7 cellular contexts compared by ENCODE assay signal in genomic region chr10:6275022-6275997, GRCh38.
A peak's percentile ranks its signal among the peaks of the same experiment; 100 is the strongest.
DNase-seq lines count a peak whose midpoint lies in the region; ATAC-seq and TF ChIP-seq lines count a peak whose summit lies in the region.

No MANE protein-coding gene starts in this region.

- H3F3A ChIP-seq in SU-DHL-6 (ENCODE audit: insufficient read depth), result no peaks in the 10 kb centered on the region

- H3K27me3 ChIP-seq in SU-DHL-6 (ENCODE audit: low read length) (no peaks in the 10 kb centered on the region), upper lobe of right lung (no peaks in the 10 kb centered on the region)

- TF ChIP-seq CTCF in SU-DHL-6 (IDR thresholded peaks at IDR 0.05; ENCODE audit: insufficient read depth, low read length, poor library complexity, severe bottlenecking), result no peak
- TF ChIP-seq CTCF in upper lobe of right lung (IDR thresholded peaks at IDR 0.05), result no peak

- peaks cover 21% of the 10 kb centered on the region for H3K4me1 ChIP-seq in upper lobe of right lung

- peak; percentile 76 for ATAC-seq in GM18861 (IDR thresholded peaks at IDR 0.05; ENCODE audit: unreplicated experiment)
- peak; percentile 72 for ATAC-seq in HG03103 (IDR thresholded peaks at IDR 0.05; ENCODE audit: low read depth, unreplicated experiment)
- ATAC-seq in activated naive CD8-positive, alpha-beta T cell treated with anti-CD3 and anti-CD28 coated beads, Interleukin-2, amount 50 U/mL, for 24 hours, result peak; percentile 91
- peak; percentile 91 for ATAC-seq in upper lobe of right lung

- no peak overlapping the region for H3K9ac ChIP-seq in SU-DHL-6 (ENCODE audit: low read length)

- H3K36me3 ChIP-seq in SU-DHL-6 (ENCODE audit: low read length) (no peaks in the 10 kb centered on the region), upper lobe of right lung (no peaks in the 10 kb centered on the region)

- no peak overlapping the region for H3K27ac ChIP-seq in SU-DHL-6 (ENCODE audit: low read depth, low read length)
- H3K27ac ChIP-seq in upper lobe of right lung, result peak overlapping the region; percentile 86

- no peaks in the 10 kb centered on the region for H4K20me1 ChIP-seq in SU-DHL-6 (ENCODE audit: low read depth, low read length)

- H3K4me3 ChIP-seq in SU-DHL-6 (ENCODE audit: insufficient read depth, low read length, poor library complexity, severe bottlenecking) (no peak overlapping the region), upper lobe of right lung (peak overlapping the region; percentile 20)

- H3K79me2 ChIP-seq in SU-DHL-6 (ENCODE audit: insufficient read depth, low read length), result no peaks in the 10 kb centered on the region

- intact Hi-C loops in cardiac septum (cut with DNase I) (loop anchor here (1.0 kb wide), 1 partner anchor 36 kb away; no protein-coding TSS in a partner anchor), upper lobe of right lung (cut with DNase I) (no loop called here)

- DNase-seq in activated naive CD8-positive, alpha-beta T cell treated with anti-CD3 and anti-CD28 coated beads, Interleukin-2, amount 50 U/mL, for 24 hours, result peak; percentile 87
- DNase-seq in cardiac septum (ENCODE audit: low spot score), result peak; percentile 98
- DNase-seq in pulmonary artery endothelial cell (ENCODE audit: low read depth, low spot score), result peak; percentile 91
- peak; percentile 94 for DNase-seq in upper lobe of right lung

- H3K9me2 ChIP-seq in SU-DHL-6 (replicated peaks; ENCODE audit: insufficient read depth, low read length), result no peaks in the 10 kb centered on the region

- no peaks in the 10 kb centered on the region for H3K9me3 Mint-ChIP-seq in activated naive CD8-positive, alpha-beta T cell treated with anti-CD3 and anti-CD28 coated beads, Interleukin-2, amount 50 U/mL, for 24 hours

- peak overlapping the region; percentile 79 for H3K4me3 Mint-ChIP-seq in activated naive CD8-positive, alpha-beta T cell treated with anti-CD3 and anti-CD28 coated beads, Interleukin-2, amount 50 U/mL, for 24 hours

- H2AFZ ChIP-seq in SU-DHL-6 (ENCODE audit: low read depth, low read length, severe bottlenecking), result peak overlapping the region; percentile 87

- H3K27me3 Mint-ChIP-seq in activated naive CD8-positive, alpha-beta T cell treated with anti-CD3 and anti-CD28 coated beads, Interleukin-2, amount 50 U/mL, for 24 hours, result no peaks in the 10 kb centered on the region

- H3K36me3 Mint-ChIP-seq in activated naive CD8-positive, alpha-beta T cell treated with anti-CD3 and anti-CD28 coated beads, Interleukin-2, amount 50 U/mL, for 24 hours (ENCODE audit: low read depth), result peaks cover 4% of the 10 kb centered on the region

- H3K27ac Mint-ChIP-seq in activated naive CD8-positive, alpha-beta T cell treated with anti-CD3 and anti-CD28 coated beads, Interleukin-2, amount 50 U/mL, for 24 hours, result peak overlapping the region; percentile 94

- H3K9me3 ChIP-seq in SU-DHL-6 (ENCODE audit: insufficient read depth, low read length) (no peaks in the 10 kb centered on the region), upper lobe of right lung (no peaks in the 10 kb centered on the region)

- peaks cover 55% of the 10 kb centered on the region for H3K4me1 Mint-ChIP-seq in activated naive CD8-positive, alpha-beta T cell treated with anti-CD3 and anti-CD28 coated beads, Interleukin-2, amount 50 U/mL, for 24 hours

- H3K4me2 ChIP-seq in SU-DHL-6 (ENCODE audit: low read depth, low read length, poor library complexity, severe bottlenecking), result no peak overlapping the region
